ENCODE assay signal across 2 cellular contexts in the genomic region with DNA sequence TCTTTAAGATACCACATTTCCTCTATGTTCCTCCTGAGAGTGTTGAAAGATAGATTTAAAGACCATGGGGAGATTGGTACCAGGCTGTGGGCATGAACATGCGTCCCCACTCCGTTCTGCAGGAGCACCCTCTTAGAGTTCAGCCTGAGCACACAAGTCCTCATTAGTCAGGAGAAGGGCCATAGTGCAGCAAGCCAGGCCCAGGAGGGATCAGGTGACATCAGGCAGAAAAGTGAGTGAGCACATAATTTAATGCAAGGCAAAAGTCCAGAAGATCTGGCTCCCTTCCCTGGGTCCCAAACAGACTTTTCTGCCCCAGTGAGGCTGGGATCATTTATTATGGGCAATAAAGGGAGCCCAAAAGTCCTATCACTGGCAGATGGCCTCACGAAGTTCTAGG.
TF ChIP-seq lines count a peak whose summit lies in the region.

No MANE protein-coding gene starts in this region.

TF ChIP-seq in HepG2, 621 proteins besides CTCF, POLR2A, EP300 and RAD21:
- TF ChIP-seq ZNF10 (CRISPR knock-in tag; IDR thresholded peaks at IDR 0.05; ENCODE audit: borderline replicate concordance, low read depth) = no peak
- TF ChIP-seq DNMT1 (CRISPR knock-in tag; IDR thresholded peaks at IDR 0.05) = no peak
- no peak for TF ChIP-seq ZSCAN20 (CRISPR knock-in tag; IDR thresholded peaks at IDR 0.05; ENCODE audit: borderline replicate concordance)
- TF ChIP-seq ZNF761 (CRISPR knock-in tag; conservative IDR thresholded peaks at IDR 0.05) = no peak
- no peak for TF ChIP-seq E2F2 (CRISPR knock-in tag; IDR thresholded peaks at IDR 0.05; ENCODE audit: borderline replicate concordance)
- TF ChIP-seq ZNF562 (CRISPR knock-in tag; IDR thresholded peaks at IDR 0.05; ENCODE audit: borderline replicate concordance) = no peak
- no peak for TF ChIP-seq KLF6 (CRISPR knock-in tag; IDR thresholded peaks at IDR 0.05)
- no peak for TF ChIP-seq ISX (CRISPR knock-in tag; conservative IDR thresholded peaks at IDR 0.05)
- TF ChIP-seq SRSF1 (optimal IDR thresholded peaks at IDR 0.05; ENCODE audit: low read depth, low read length) = no peak
- TF ChIP-seq, protein P1, sequence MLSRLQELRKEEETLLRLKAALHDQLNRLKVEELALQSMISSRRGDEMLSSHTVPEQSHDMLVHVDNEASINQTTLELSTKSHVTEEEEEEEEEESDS (CRISPR knock-in tag; IDR thresholded peaks at IDR 0.05; ENCODE audit: borderline replicate concordance) = no peak
- no peak for TF ChIP-seq REL (CRISPR knock-in tag; conservative IDR thresholded peaks at IDR 0.05)
- no peak for TF ChIP-seq ZNF280B (CRISPR knock-in tag; IDR thresholded peaks at IDR 0.05; ENCODE audit: borderline replicate concordance)
- no peak for TF ChIP-seq RFX3 (CRISPR knock-in tag; IDR thresholded peaks at IDR 0.05)
- no peak for TF ChIP-seq ETV6 (CRISPR knock-in tag; conservative IDR thresholded peaks at IDR 0.05)

TF ChIP-seq in H1, 55 proteins besides CTCF, POLR2A, EP300 and RAD21:
- TF ChIP-seq MAFK (IDR thresholded peaks at IDR 0.05; ENCODE audit: low read depth, low read length) = no peak
- TF ChIP-seq POLR2AphosphoS5 (IDR thresholded peaks at IDR 0.05; ENCODE audit: low read depth, low read length) = peak; percentile 26; the same call in 1 of the 2 replicates
- TF ChIP-seq PHF8 (conservative IDR thresholded peaks at IDR 0.05; ENCODE audit: low read depth, low read length) = no peak
- TF ChIP-seq SIX5 (IDR thresholded peaks at IDR 0.05; ENCODE audit: low read depth, low read length) = no peak
